18 cellular contexts compared by ENCODE assay signal in the genomic region with DNA sequence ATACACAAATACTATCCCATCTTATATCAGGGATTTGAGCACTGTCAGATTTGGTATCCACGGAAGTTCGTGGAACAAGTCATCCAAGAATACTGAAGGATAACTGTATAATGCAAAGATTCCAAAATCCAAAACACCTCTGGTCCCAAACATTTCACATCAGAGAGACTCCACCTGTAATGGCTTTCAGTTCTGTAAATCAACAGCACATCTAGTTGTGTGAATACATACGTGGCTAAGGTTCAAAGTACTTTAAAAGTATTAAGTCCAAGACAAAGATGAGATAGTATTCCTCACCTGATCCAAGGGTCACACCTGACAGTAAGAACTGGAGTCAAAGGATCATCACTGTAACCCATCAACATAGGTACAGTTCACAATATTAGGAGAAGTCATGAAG. TPM values are rescaled to one million over a fixed set of nuclear protein-coding genes. Genes with fewer than 3 reads are reported as not detected.
DNase-seq lines count a peak whose midpoint lies in the region; ATAC-seq, FAIRE-seq and TF ChIP-seq lines count a peak whose summit lies in the region.
"Had no signal": no experiment of that assay in that cellular context is flagged by ENCODE, and none has a peak within 500 bp of the region (broad histone marks: within the 10 kb centered on the region; RNA-seq: fewer than 3 reads in every experiment).

No MANE protein-coding gene starts in this region.

- H3K4me3 Mint-ChIP-seq in activated T-helper 17 cell treated with anti-CD3 and anti-CD28 coated beads, Interleukin-2, amount 50 U/mL, for 72 hours: peak overlapping the region; percentile 35
- H3K4me3 Mint-ChIP-seq in stimulated activated memory B cell treated with anti-CD40 and anti-IgM and Interleukin-4, amounts not matched to agents 10 μg/mL and 1 μg/mL and 100 μg/mL, for 72 hours: no peak overlapping the region

- H3K4me1 Mint-ChIP-seq in activated T-helper 17 cell treated with anti-CD3 and anti-CD28 coated beads, Interleukin-2, amount 50 U/mL, for 72 hours: peaks cover 74% of the 10 kb centered on the region
- peaks cover 93% of the 10 kb centered on the region for H3K4me1 Mint-ChIP-seq in stimulated activated memory B cell treated with anti-CD40 and anti-IgM and Interleukin-4, amounts not matched to agents 10 μg/mL and 1 μg/mL and 100 μg/mL, for 72 hours

- intact Hi-C loops in left colon (cut with DNase I, micrococcal nuclease): no loop called here

- H3K36me3 Mint-ChIP-seq in activated T-helper 17 cell treated with anti-CD3 and anti-CD28 coated beads, Interleukin-2, amount 50 U/mL, for 72 hours (ENCODE audit: low read depth): peaks cover 32% of the 10 kb centered on the region
- peaks cover 12% of the 10 kb centered on the region for H3K36me3 Mint-ChIP-seq in stimulated activated memory B cell treated with anti-CD40 and anti-IgM and Interleukin-4, amounts not matched to agents 10 μg/mL and 1 μg/mL and 100 μg/mL, for 72 hours

- FAIRE-seq in GM12892 (lab: Jason Lieb, UNC): peak; percentile 71
- FAIRE-seq: kidney had no signal

- no peak overlapping the region for H3K27ac Mint-ChIP-seq in activated T-helper 17 cell treated with anti-CD3 and anti-CD28 coated beads, Interleukin-2, amount 50 U/mL, for 72 hours
- H3K27ac Mint-ChIP-seq in stimulated activated memory B cell treated with anti-CD40 and anti-IgM and Interleukin-4, amounts not matched to agents 10 μg/mL and 1 μg/mL and 100 μg/mL, for 72 hours: peak overlapping the region; percentile 22

- no peak for DNase-seq in GM12892 (ENCODE audit: insufficient read length)
- DNase-seq in left colon: no peak
- no peak for DNase-seq in NCI-H446 treated with DMSO at 0.1 percent for 48 hours (lab: John Stamatoyannopoulos, UW)
- no peak for DNase-seq in NAMALWA (ENCODE audit: low spot score)
- no peak for DNase-seq in NCI-H146 (lab: John Stamatoyannopoulos, UW)
- DNase-seq: activated CD4-positive, alpha-beta T cell treated with anti-CD3 and anti-CD28 coated beads, Interleukin-2, amount 50 U/mL, for 1 hour; activated CD8-positive, alpha-beta memory T cell treated with anti-CD3 and anti-CD28 coated beads, Interleukin-2, amount 50 U/mL, for 4 hours; erythroblast; foreskin melanocyte; kidney; MG63; NCI-H1694; NCI-H82; stimulated activated CD4-positive, alpha-beta T cell treated with anti-CD3 and anti-CD28 coated beads, Interleukin-1b, Interleukin-23, amount 100 ng/mL, for 48 hours; stimulated activated naive CD4-positive, alpha-beta T cell treated with Interleukin-2 at 50 U/mL for 16 hours; tibial artery had no signal

- H3K9me3 Mint-ChIP-seq in activated T-helper 17 cell treated with anti-CD3 and anti-CD28 coated beads, Interleukin-2, amount 50 U/mL, for 72 hours: peaks cover 3% of the 10 kb centered on the region
- no peaks in the 10 kb centered on the region for H3K9me3 Mint-ChIP-seq in stimulated activated memory B cell treated with anti-CD40 and anti-IgM and Interleukin-4, amounts not matched to agents 10 μg/mL and 1 μg/mL and 100 μg/mL, for 72 hours

- no peak for ATAC-seq in activated T-helper 17 cell treated with anti-CD3 and anti-CD28 coated beads, Interleukin-2, amount 50 U/mL, for 72 hours (replicated peaks)
- ATAC-seq in left colon: peak; percentile 68
- ATAC-seq in stimulated activated memory B cell treated with anti-CD40 and anti-IgM and Interleukin-4, amounts not matched to agents 10 μg/mL and 1 μg/mL and 100 μg/mL, for 72 hours: no peak

- no peaks in the 10 kb centered on the region for H3K27me3 Mint-ChIP-seq in activated T-helper 17 cell treated with anti-CD3 and anti-CD28 coated beads, Interleukin-2, amount 50 U/mL, for 72 hours
- no peaks in the 10 kb centered on the region for H3K27me3 Mint-ChIP-seq in stimulated activated memory B cell treated with anti-CD40 and anti-IgM and Interleukin-4, amounts not matched to agents 10 μg/mL and 1 μg/mL and 100 μg/mL, for 72 hours

- no peak for TF ChIP-seq POLR2A in GM12892 (IDR thresholded peaks at IDR 0.05; ENCODE audit: low read depth, low read length)

RNA-seq across cellular contexts. Expression of a gene that starts 54.8 kb away (rescaled TPM):
- polyA plus RNA-seq in GM12892 (2012; ENCODE audit: missing spikeins): 27.1 TPM
- 100 to 1,000 TPM in 1 of 2 donors, 10 to 100 TPM in 1; 83.6 to 170 TPM for total RNA-seq in activated T-helper 17 cell treated with anti-CD3 and anti-CD28 coated beads, Interleukin-2, amount 50 U/mL, for 72 hours
- 10 to 100 TPM; 79.4 to 81.9 TPM for total RNA-seq in left colon
